ENCODE assay signal across 15 cellular contexts in the genomic region with DNA sequence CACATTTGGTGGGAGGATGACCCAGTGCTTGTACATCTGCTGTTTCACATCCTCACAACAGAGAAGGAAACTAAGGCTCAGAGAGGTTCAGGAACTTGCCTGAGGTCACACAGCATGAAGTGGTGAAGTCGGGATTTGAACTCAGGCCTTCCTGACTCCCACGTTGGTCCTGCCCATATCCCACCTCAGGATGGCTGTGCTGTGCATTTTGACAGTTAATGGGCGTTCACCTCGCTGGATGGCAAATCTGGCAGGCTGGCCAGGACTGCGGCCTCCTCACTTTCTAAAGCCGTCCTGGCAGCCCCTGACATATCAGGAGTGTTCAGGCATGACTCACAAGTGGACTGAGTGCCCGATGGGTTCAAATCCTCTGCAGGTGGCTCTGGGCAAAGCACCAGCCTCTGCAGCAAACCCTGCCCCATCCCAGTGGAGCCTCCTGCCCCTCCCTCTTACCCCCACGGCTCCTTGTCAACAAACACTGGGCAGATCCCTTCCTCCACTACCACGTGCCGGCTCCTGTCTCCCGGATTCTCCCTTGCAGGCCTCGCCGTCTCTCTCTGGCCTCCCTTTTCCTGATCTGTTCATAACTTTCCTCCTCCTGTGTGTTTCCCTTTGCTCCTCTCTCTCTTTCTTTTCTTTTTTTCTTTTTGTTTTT. TPM values are rescaled to one million over a fixed set of nuclear protein-coding genes. Genes with fewer than 3 reads are reported as not detected.
A peak's percentile ranks its signal among the peaks of the same experiment; 100 is the strongest.
DNase-seq lines count a peak whose midpoint lies in the region; FAIRE-seq and TF ChIP-seq lines count a peak whose summit lies in the region.
"Had no signal": no experiment of that assay in that cellular context is flagged by ENCODE, and none has a peak within 500 bp of the region (broad histone marks: within the 10 kb centered on the region; RNA-seq: fewer than 3 reads in every experiment).

No MANE protein-coding gene starts in this region.

- H3K4me1 ChIP-seq in fibroblast of lung (ENCODE audit: control insufficient read depth, extremely low read depth, insufficient read depth, low read length) (peaks cover 26% of the 10 kb centered on the region), prostate gland (replicated peaks) (no peaks in the 10 kb centered on the region)

- no peaks in the 10 kb centered on the region for H3K27me3 Mint-ChIP-seq in osteocyte (ENCODE audit: unreplicated experiment)

- 53% methylated on average over 13 of the region's 13 CpGs for WGBS in prostate gland

- H2AFZ ChIP-seq in fibroblast of lung (ENCODE audit: low read length), result no peak overlapping the region

- H3K36me3 ChIP-seq in fibroblast of lung (ENCODE audit: control insufficient read depth, insufficient read depth, low read length) (no peaks in the 10 kb centered on the region), prostate gland (no peaks in the 10 kb centered on the region)
- H3K36me3 ChIP-seq: SJCRH30 had no signal

- H3K9ac ChIP-seq in fibroblast of lung (ENCODE audit: insufficient read depth, low read length), result no peak overlapping the region
- H3K9ac ChIP-seq: KMS-11 had no signal

- intact Hi-C loops in prostate gland (cut with DNase I), result no loop called here

- H3K27ac ChIP-seq in fibroblast of lung (ENCODE audit: insufficient read depth, low read length), result peak overlapping the region; percentile 50
- no peak overlapping the region for H3K27ac ChIP-seq in prostate gland
- H3K27ac ChIP-seq: foreskin keratinocyte, KMS-11 had no signal

- H3K27ac Mint-ChIP-seq in osteocyte (ENCODE audit: unreplicated experiment), result peak overlapping the region; percentile 78

- H3K9me3 Mint-ChIP-seq in osteocyte (ENCODE audit: unreplicated experiment), result no peaks in the 10 kb centered on the region

- TF ChIP-seq POLR2A in H54 (IDR thresholded peaks at IDR 0.05; ENCODE audit: low read depth, low read length) (peak; percentile 19; the same call in 1 of the 2 replicates), prostate gland (IDR thresholded peaks at IDR 0.05) (no peak)

- DNase-seq in H54 (ENCODE audit: insufficient read length, low spot score) (peak; percentile 78), RPMI7951 (ENCODE audit: low read depth) (peak; percentile 87), fibroblast of lung (ENCODE audit: low read depth in 2 of 2) (peak; percentile 64 to 67), osteocyte (ENCODE audit: extremely low spot score, unreplicated experiment) (no peak), OCI-M2 (lab: John Stamatoyannopoulos, UW; ENCODE audit: unreplicated experiment) (no peak), NCI-H526 treated with DMSO at 0.1 percent for 48 hours (lab: John Stamatoyannopoulos, UW) (no peak), NCI-H2107 treated with DMSO at 0.1 percent for 48 hours (lab: John Stamatoyannopoulos, UW; ENCODE audit: unreplicated experiment) (no peak), prostate gland (ENCODE audit: low spot score) (no peak)
- DNase-seq: activated CD4-positive, alpha-beta T cell treated with anti-CD3 and anti-CD28 coated beads for 1 hour; activated effector memory CD4-positive, alpha-beta T cell treated with Interleukin-2 at 50 U/mL for 16 hours; COR-L47; foreskin keratinocyte; NCI-H2171; SJCRH30 had no signal

- H3K4me2 ChIP-seq in fibroblast of lung (ENCODE audit: extremely low read depth, insufficient read depth, low read length), result no peak overlapping the region
- H3K4me2 ChIP-seq: KMS-11 had no signal

- no peaks in the 10 kb centered on the region for H4K20me1 ChIP-seq in fibroblast of lung (ENCODE audit: control insufficient read depth, extremely low read depth, insufficient read depth, low read length)

- H3K27me3 ChIP-seq in fibroblast of lung (ENCODE audit: control insufficient read depth, insufficient read depth, low read length) (no peaks in the 10 kb centered on the region), prostate gland (replicated peaks; ENCODE audit: insufficient read depth) (no peaks in the 10 kb centered on the region)
- H3K27me3 ChIP-seq: foreskin keratinocyte, SJCRH30 had no signal

- H3K4me3 ChIP-seq in fibroblast of lung (replicated peaks in 1 of 4; ENCODE audit: control extremely low read depth in 1 of 4, insufficient read depth in 1 of 4, low read depth in 3 of 4, low read length in 4 of 4), result no peak overlapping the region
- H3K4me3 ChIP-seq in prostate gland, result no peak overlapping the region
- H3K4me3 ChIP-seq: SJCRH30 had no signal

- no peak for FAIRE-seq in H54 (lab: Jason Lieb, UNC)

- H3K9me3 ChIP-seq in fibroblast of lung (ENCODE audit: control insufficient read depth, insufficient read depth, low read depth, low read length) (no peaks in the 10 kb centered on the region), prostate gland (no peaks in the 10 kb centered on the region)
- H3K9me3 ChIP-seq: SJCRH30 had no signal

- no peak overlapping the region for H3K4me3 Mint-ChIP-seq in osteocyte (ENCODE audit: unreplicated experiment)

- no peaks in the 10 kb centered on the region for H3K79me2 ChIP-seq in fibroblast of lung (ENCODE audit: control insufficient read depth, insufficient read depth, low read length)

- no peak for TF ChIP-seq CTCF in fibroblast of lung (conservative IDR thresholded peaks at IDR 0.05 in 1 of 2, IDR thresholded peaks at IDR 0.05 in 1 of 2; ENCODE audit: low read depth in 1 of 2, low read length in 2 of 2)
- TF ChIP-seq CTCF in osteocyte (IDR thresholded peaks at IDR 0.05), result no peak
- TF ChIP-seq CTCF in prostate gland (IDR thresholded peaks at IDR 0.05), result no peak

- H3K36me3 Mint-ChIP-seq in osteocyte (ENCODE audit: unreplicated experiment), result no peaks in the 10 kb centered on the region

- peaks cover 44% of the 10 kb centered on the region for H3K4me1 Mint-ChIP-seq in osteocyte (ENCODE audit: unreplicated experiment)

RNA-seq across cellular contexts. Expression of gene SOCS3, which starts 29.2 kb away (rescaled TPM):
- total RNA-seq in RPMI7951 (2014; rRNA removed; shearing (Covaris generic)), result 6.2 and 10.6 TPM in 2 replicates
- total RNA-seq in fibroblast of lung (163 and 185 TPM in 2 replicates), osteocyte (79.1 and 86.4 TPM in 2 replicates), prostate gland (10 to 100 TPM; 10.6 to 59.6 TPM)
- polyA plus RNA-seq in fibroblast of lung, result 52.6 and 87.8 TPM in 2 replicates
- polyA plus RNA-seq in fibroblast of lung (2012), result 59.6 and 94.1 TPM in 2 replicates
- 48.9 and 50.2 TPM in 2 replicates for polyA minus RNA-seq in fibroblast of lung (ENCODE audit: low replicate concordance)

RNA-seq across cellular contexts. Expression of gene PGS1, which starts 47.8 kb away (rescaled TPM):
- total RNA-seq in RPMI7951 (2014; rRNA removed; shearing (Covaris generic)), result 19.5 and 21.9 TPM in 2 replicates
- 29.8 and 34.5 TPM in 2 replicates for total RNA-seq in fibroblast of lung
- polyA plus RNA-seq in fibroblast of lung, result 21.7 and 22.4 TPM in 2 replicates
- polyA plus RNA-seq in fibroblast of lung (2012), result 16.6 and 21.3 TPM in 2 replicates
- 27.9 and 37.7 TPM in 2 replicates for polyA minus RNA-seq in fibroblast of lung (ENCODE audit: low replicate concordance)
- total RNA-seq in osteocyte, result 52.7 and 53.0 TPM in 2 replicates
- 10 to 100 TPM; 29.2 to 57.4 TPM for total RNA-seq in prostate gland

Comparison
In these comparisons a context has a peak if more than half of its experiments do, and no peak if none do; other contexts are left out.
1. DNase-seq: peak in H54 (single experiment), RPMI7951 (single experiment) and fibroblast of lung (2 of 2); none in osteocyte (single experiment), OCI-M2 (single experiment), NCI-H526 treated with DMSO at 0.1 percent for 48 hours (single experiment), NCI-H2107 treated with DMSO at 0.1 percent for 48 hours (single experiment) and prostate gland (single experiment).